10 cellular contexts compared by ENCODE assay signal in genomic region chr20:40706977-40707582, GRCh38.
DNase-seq lines count a peak whose midpoint lies in the region; ATAC-seq lines count a peak whose summit lies in the region.
"Had no signal": no experiment of that assay in that cellular context is flagged by ENCODE, and none has a peak within 500 bp of the region (broad histone marks: within the 10 kb centered on the region; RNA-seq: fewer than 3 reads in every experiment).

No MANE protein-coding gene starts in this region.

- DNase-seq in ELF-1 (ENCODE audit: low read depth, low spot score) (peak; percentile 72), SW480 (ENCODE audit: low spot score) (peak; percentile 76), memory B cell (ENCODE audit: low spot score in 2 of 2) (no peak), putamen (ENCODE audit: low spot score) (no peak), GOT3 (lab: John Stamatoyannopoulos, UW) (no peak), HAP-1 (ENCODE audit: low spot score in 2 of 2) (no peak)
- DNase-seq in T-helper 2 cell treated with Interferon-gamma antibody and Interleukin-4, amounts not matched to agents 5 μg/mL and 100 μg/mL, for 36 hours (ENCODE audit: low spot score) = no peak

- peaks cover 17% of the 10 kb centered on the region for H3K27me3 ChIP-seq in HAP-1 (ENCODE audit: low read depth)

- no peaks in the 10 kb centered on the region for H3K36me3 Mint-ChIP-seq in memory B cell
- no peaks in the 10 kb centered on the region for H3K36me3 Mint-ChIP-seq in T-helper 2 cell treated with Interferon-gamma antibody and Interleukin-4, amounts not matched to agents 5 μg/mL and 100 μg/mL, for 36 hours (ENCODE audit: low read depth)
- H3K36me3 Mint-ChIP-seq: activated naive CD4-positive, alpha-beta T cell treated with anti-CD3 and anti-CD28 coated beads, Interleukin-2, amount 50 U/mL, for 24 hours had no signal

- H3K4me3 ChIP-seq in HAP-1 = no peak overlapping the region

- H3K4me1 ChIP-seq in HAP-1 = no peaks in the 10 kb centered on the region

- no peak overlapping the region for H3K27ac Mint-ChIP-seq in memory B cell
- no peak overlapping the region for H3K27ac Mint-ChIP-seq in T-helper 2 cell treated with Interferon-gamma antibody and Interleukin-4, amounts not matched to agents 5 μg/mL and 100 μg/mL, for 36 hours
- H3K27ac Mint-ChIP-seq: activated naive CD4-positive, alpha-beta T cell treated with anti-CD3 and anti-CD28 coated beads, Interleukin-2, amount 50 U/mL, for 24 hours had no signal

- no peaks in the 10 kb centered on the region for H3K9me3 Mint-ChIP-seq in memory B cell
- H3K9me3 Mint-ChIP-seq in T-helper 2 cell treated with Interferon-gamma antibody and Interleukin-4, amounts not matched to agents 5 μg/mL and 100 μg/mL, for 36 hours = no peaks in the 10 kb centered on the region
- H3K9me3 Mint-ChIP-seq: activated naive CD4-positive, alpha-beta T cell treated with anti-CD3 and anti-CD28 coated beads, Interleukin-2, amount 50 U/mL, for 24 hours had no signal

- H3K4me1 Mint-ChIP-seq in memory B cell = no peaks in the 10 kb centered on the region
- no peaks in the 10 kb centered on the region for H3K4me1 Mint-ChIP-seq in T-helper 2 cell treated with Interferon-gamma antibody and Interleukin-4, amounts not matched to agents 5 μg/mL and 100 μg/mL, for 36 hours (ENCODE audit: low read depth)
- H3K4me1 Mint-ChIP-seq: activated naive CD4-positive, alpha-beta T cell treated with anti-CD3 and anti-CD28 coated beads, Interleukin-2, amount 50 U/mL, for 24 hours had no signal

- no peaks in the 10 kb centered on the region for H3K36me3 ChIP-seq in HAP-1 (replicated peaks)

- H3K27me3 Mint-ChIP-seq in memory B cell = peaks cover 10% of the 10 kb centered on the region
- peaks cover 22% of the 10 kb centered on the region for H3K27me3 Mint-ChIP-seq in T-helper 2 cell treated with Interferon-gamma antibody and Interleukin-4, amounts not matched to agents 5 μg/mL and 100 μg/mL, for 36 hours (ENCODE audit: low read depth)

- in situ Hi-C loops in HAP-1 (cut with MboI; ENCODE audit: low sequenced_read_pairs) = no loop called here

- no peak overlapping the region for H3K4me3 Mint-ChIP-seq in memory B cell
- H3K4me3 Mint-ChIP-seq in T-helper 2 cell treated with Interferon-gamma antibody and Interleukin-4, amounts not matched to agents 5 μg/mL and 100 μg/mL, for 36 hours = no peak overlapping the region
- H3K4me3 Mint-ChIP-seq: activated naive CD4-positive, alpha-beta T cell treated with anti-CD3 and anti-CD28 coated beads, Interleukin-2, amount 50 U/mL, for 24 hours had no signal

- no peaks in the 10 kb centered on the region for H3K9me3 ChIP-seq in HAP-1

- ATAC-seq in HG03432 (IDR thresholded peaks at IDR 0.05; ENCODE audit: unreplicated experiment) (peak; percentile 81), memory B cell (ENCODE audit: low read depth) (peak; percentile 51)
- ATAC-seq: activated CD4-positive, CD25-positive, alpha-beta regulatory T cell treated with anti-CD3 and anti-CD28 coated beads, Interleukin-2, amount 50 U/mL, for 24 hours had no signal

Comparison
In these comparisons a context has a peak if more than half of its experiments do, and no peak if none do; other contexts are left out.
1. DNase-seq: peak in ELF-1 (single experiment) and SW480 (single experiment); none in memory B cell (0 of 2), putamen (single experiment), T-helper 2 cell treated with Interferon-gamma antibody and Interleukin-4, amounts not matched to agents 5 μg/mL and 100 μg/mL, for 36 hours (single experiment), GOT3 (single experiment) and HAP-1 (0 of 2).